In the genomic region with DNA sequence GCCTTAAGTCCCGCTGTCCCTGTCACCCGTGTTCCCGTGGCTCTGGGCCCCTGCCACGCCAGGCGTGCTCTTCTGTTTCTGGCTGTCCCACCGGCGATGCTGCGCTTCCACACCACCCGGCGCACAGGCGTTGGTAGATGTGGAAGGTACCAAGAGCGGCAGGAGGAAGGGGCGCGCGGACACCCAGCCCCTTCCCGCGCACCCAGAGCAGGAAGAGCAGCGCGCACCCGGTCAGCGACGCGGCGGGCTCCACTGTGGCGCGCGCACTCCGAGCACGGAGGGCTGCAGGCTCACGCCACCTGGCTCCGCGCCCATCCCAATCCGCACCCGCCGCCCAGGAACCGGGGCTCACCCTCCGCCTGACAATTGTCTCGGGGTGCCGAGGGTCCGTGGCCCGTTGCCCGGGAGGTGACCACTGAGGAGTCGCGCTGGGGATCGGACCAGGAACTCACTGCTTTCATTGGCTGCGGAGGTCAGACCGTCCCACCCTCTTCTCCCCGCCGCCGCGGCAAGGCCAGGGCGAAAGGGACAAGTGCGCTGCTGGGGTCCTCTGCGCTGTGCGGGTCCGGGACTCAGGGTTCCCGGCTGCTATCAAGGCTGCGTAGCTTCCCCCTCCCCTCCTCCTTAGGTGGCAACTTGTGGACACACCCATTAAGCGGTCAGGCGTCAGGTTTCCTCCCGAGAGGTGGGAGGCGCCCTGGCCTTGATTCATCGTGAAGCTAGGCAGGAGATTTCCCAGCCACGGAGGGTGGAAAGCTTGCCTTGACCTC, we compare ENCODE assay signal across 8 cellular contexts.
A peak's percentile ranks its signal among the peaks of the same experiment; 100 is the strongest.
DNase-seq lines count a peak whose midpoint lies in the region; ATAC-seq and TF ChIP-seq lines count a peak whose summit lies in the region.

No MANE protein-coding gene starts in this region.

- TF ChIP-seq CTCF in Calu3 (IDR thresholded peaks at IDR 0.05; ENCODE audit: unreplicated experiment): no peak
- TF ChIP-seq CTCF in SU-DHL-6 (IDR thresholded peaks at IDR 0.05; ENCODE audit: insufficient read depth, low read length, poor library complexity, severe bottlenecking): no peak
- no peak for TF ChIP-seq CTCF in mammary epithelial cell (conservative IDR thresholded peaks at IDR 0.05 in 1 of 2, IDR thresholded peaks at IDR 0.05 in 1 of 2; ENCODE audit: extremely low read depth in 1 of 2, insufficient read depth in 1 of 2, low read depth in 1 of 2, low read length in 2 of 2)

- no peaks in the 10 kb centered on the region for H3K79me2 ChIP-seq in SU-DHL-6 (ENCODE audit: insufficient read depth, low read length)
- no peaks in the 10 kb centered on the region for H3K79me2 ChIP-seq in mammary epithelial cell (ENCODE audit: insufficient read depth, low read length)

- dilution Hi-C loops in mammary epithelial cell (cut with HindIII; ENCODE audit: low sequenced_read_pairs): no loop called here

- H3K36me3 ChIP-seq in SU-DHL-6 (ENCODE audit: low read length): no peaks in the 10 kb centered on the region
- H3K36me3 ChIP-seq in mammary epithelial cell (ENCODE audit: insufficient read depth, low read length): no peaks in the 10 kb centered on the region
- H3K36me3 ChIP-seq in skeletal muscle tissue (ENCODE audit: control insufficient read depth in 3 of 3, insufficient read depth in 3 of 3, low read length in 3 of 3): no peaks in the 10 kb centered on the region

- H3F3A ChIP-seq in SU-DHL-6 (ENCODE audit: insufficient read depth): peaks cover 8% of the 10 kb centered on the region; the same call in 1 of the 2 replicates

- H3K9ac ChIP-seq in SU-DHL-6 (ENCODE audit: low read length): peak overlapping the region; percentile 74
- no peak overlapping the region for H3K9ac ChIP-seq in mammary epithelial cell (ENCODE audit: insufficient read depth, low read length)
- peak overlapping the region; percentile 47 to 82 (median 75) for H3K9ac ChIP-seq in skeletal muscle tissue (ENCODE audit: low read depth in 1 of 3, low read length in 3 of 3)

- peaks cover 13% of the 10 kb centered on the region for H3K36me3 Mint-ChIP-seq in Calu3 (ENCODE audit: insufficient read depth, unreplicated experiment)

- H3K4me1 ChIP-seq in mammary epithelial cell (ENCODE audit: insufficient read depth, low read length) (peaks cover 4% of the 10 kb centered on the region), skeletal muscle tissue (ENCODE audit: control insufficient read depth in 3 of 3, insufficient read depth in 3 of 3, low read length in 3 of 3) (peaks cover 0 to 4% (median 3%) of the 10 kb centered on the region in 3 donors)

- H3K27me3 ChIP-seq in SU-DHL-6 (ENCODE audit: low read length) (no peaks in the 10 kb centered on the region), mammary epithelial cell (ENCODE audit: insufficient read depth, low read length) (no peaks in the 10 kb centered on the region), skeletal muscle tissue (ENCODE audit: control insufficient read depth in 3 of 3, insufficient read depth in 3 of 3, low read length in 3 of 3) (peaks cover 0 to 11% (median 0%) of the 10 kb centered on the region in 3 donors)

- CTCF ChIA-PET in Calu3 (lab: Charles Lee): no interaction called here
- CTCF ChIA-PET in mammary epithelial cell (lab: Charles Lee; ENCODE audit: low non-redundant PET): no interaction called here

- peaks cover 26% of the 10 kb centered on the region for H3K27me3 Mint-ChIP-seq in Calu3 (ENCODE audit: unreplicated experiment)

- no peaks in the 10 kb centered on the region for H3K9me2 ChIP-seq in SU-DHL-6 (replicated peaks; ENCODE audit: insufficient read depth, low read length)

- intact Hi-C loops in Calu3 (cut with micrococcal nuclease; ENCODE audit: unreplicated experiment): no loop called here
- intact Hi-C loops in mammary epithelial cell (cut with micrococcal nuclease): no loop called here

- peak; percentile 63 for ATAC-seq in GM21390 (IDR thresholded peaks at IDR 0.05; ENCODE audit: unreplicated experiment)
- no peak for ATAC-seq in GM18873 (IDR thresholded peaks at IDR 0.05; ENCODE audit: low FRiP score, unreplicated experiment)

- H3K4me3 Mint-ChIP-seq in Calu3 (ENCODE audit: low read depth, unreplicated experiment): peak overlapping the region; percentile 71

- H3K4me1 Mint-ChIP-seq in Calu3 (ENCODE audit: low read depth, unreplicated experiment): peaks cover 7% of the 10 kb centered on the region

- H2AFZ ChIP-seq in SU-DHL-6 (ENCODE audit: low read depth, low read length, severe bottlenecking) (peak overlapping the region; percentile 89), mammary epithelial cell (ENCODE audit: low read depth, low read length) (peak overlapping the region; percentile 86)

- H3K9me3 ChIP-seq in SU-DHL-6 (ENCODE audit: insufficient read depth, low read length): no peaks in the 10 kb centered on the region
- H3K9me3 ChIP-seq in mammary epithelial cell (replicated peaks; ENCODE audit: insufficient read depth, low read length): no peaks in the 10 kb centered on the region
- H3K9me3 ChIP-seq in skeletal muscle tissue (ENCODE audit: control insufficient read depth in 3 of 3, low read length in 3 of 3): no peaks in the 10 kb centered on the region

- in situ Hi-C loops in mammary epithelial cell (cut with MboI; ENCODE audit: low sequenced_read_pairs in 2 of 2): no loop called here

- no TSS peak for BruUV-seq in Calu3 (replicated peaks; lab: Mats Ljungman, UMichigan)
- BruUV-seq in mammary epithelial cell (replicated peaks; lab: Mats Ljungman, UMichigan): no TSS peak

- H4K20me1 ChIP-seq in SU-DHL-6 (ENCODE audit: low read depth, low read length) (no peaks in the 10 kb centered on the region), mammary epithelial cell (ENCODE audit: insufficient read depth, low read length) (no peaks in the 10 kb centered on the region)

- peak overlapping the region; percentile 70 for H3K4me3 ChIP-seq in SU-DHL-6 (ENCODE audit: insufficient read depth, low read length, poor library complexity, severe bottlenecking)
- peak overlapping the region; percentile 51 to 68 (median 55) for H3K4me3 ChIP-seq in mammary epithelial cell (replicated peaks in 1 of 3; ENCODE audit: insufficient read depth in 1 of 3, low read depth in 2 of 3, low read length in 3 of 3)
- H3K4me3 ChIP-seq in skeletal muscle tissue (ENCODE audit: low read length in 3 of 3): peak overlapping the region; percentile 71 to 85 (median 82)

- 7% methylated on average over 3 of the region's 64 CpGs for WGBS in mammary epithelial cell (ENCODE audit: low coverage, missing lambda C conversion rate)

- DNase-seq in Calu3 (peak; percentile 58), NAMALWA (ENCODE audit: low spot score) (peak; percentile 70), mammary epithelial cell (peak; percentile 61), iris pigment epithelial cell (ENCODE audit: low read depth) (peak; percentile 71)

- H3K9me3 Mint-ChIP-seq in Calu3 (ENCODE audit: low read depth, unreplicated experiment): no peaks in the 10 kb centered on the region

- H3K4me2 ChIP-seq in SU-DHL-6 (ENCODE audit: low read depth, low read length, poor library complexity, severe bottlenecking) (peak overlapping the region; percentile 66), mammary epithelial cell (ENCODE audit: insufficient read depth, low read depth, low read length) (peak overlapping the region; percentile 93)

- H3K27ac ChIP-seq in SU-DHL-6 (ENCODE audit: low read depth, low read length) (peak overlapping the region; percentile 70), mammary epithelial cell (ENCODE audit: insufficient read depth, low read depth, low read length) (no peak overlapping the region), skeletal muscle tissue (ENCODE audit: low read depth, low read length) (no peak overlapping the region)

- peak overlapping the region; percentile 43 for H3K27ac Mint-ChIP-seq in Calu3 (ENCODE audit: unreplicated experiment)
